In the genomic region with DNA sequence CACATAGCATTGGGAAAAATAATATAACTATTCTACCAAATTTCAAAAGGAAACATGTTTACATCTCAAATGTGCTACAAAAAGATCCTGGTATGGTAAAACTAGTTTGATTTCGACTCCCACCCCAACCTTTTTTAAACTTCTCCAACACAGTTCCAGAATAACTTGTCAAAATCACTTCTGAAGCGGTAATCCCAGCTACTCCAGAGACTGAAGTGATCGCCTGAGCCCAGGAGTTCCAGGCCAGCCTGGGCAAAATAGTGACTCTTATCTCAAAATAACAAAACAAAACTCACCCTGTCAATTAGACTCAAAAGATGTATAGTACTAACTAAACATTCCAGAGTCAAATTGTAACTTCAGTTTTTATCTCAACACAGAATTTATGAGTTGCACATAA, we compare ENCODE assay signal across 7 cellular contexts.
A peak's percentile ranks its signal among the peaks of the same experiment; 100 is the strongest.
DNase-seq lines count a peak whose midpoint lies in the region; ATAC-seq and TF ChIP-seq lines count a peak whose summit lies in the region.

No MANE protein-coding gene starts in this region.

- peak overlapping the region; percentile 97 for H3K27ac Mint-ChIP-seq in activated T-helper 17 cell treated with anti-CD3 and anti-CD28 coated beads, Interleukin-2, amount 50 U/mL, for 72 hours
- peak overlapping the region; percentile 93 for H3K27ac Mint-ChIP-seq in stimulated activated memory B cell treated with anti-CD40 and anti-IgM and Interleukin-4, amounts not matched to agents 10 μg/mL and 1 μg/mL and 100 μg/mL, for 72 hours

- no peak overlapping the region for H2BK5ac ChIP-seq in IMR-90 (ENCODE audit: low read depth, low read length, poor library complexity, severe bottlenecking)

- no peak overlapping the region for H2BK120ac ChIP-seq in IMR-90 (ENCODE audit: low read depth, low read length)

- no peaks in the 10 kb centered on the region for H3K36me3 Mint-ChIP-seq in activated T-helper 17 cell treated with anti-CD3 and anti-CD28 coated beads, Interleukin-2, amount 50 U/mL, for 72 hours (ENCODE audit: low read depth)
- no peaks in the 10 kb centered on the region for H3K36me3 Mint-ChIP-seq in stimulated activated memory B cell treated with anti-CD40 and anti-IgM and Interleukin-4, amounts not matched to agents 10 μg/mL and 1 μg/mL and 100 μg/mL, for 72 hours

- H3K18ac ChIP-seq in IMR-90 (ENCODE audit: low read depth, low read length), result no peak overlapping the region

- POLR2A ChIA-PET in IMR-90 (lab: Charles Lee; ENCODE audit: unreplicated experiment), result no interaction called here

- H3K4me1 ChIP-seq in IMR-90 (ENCODE audit: control insufficient read depth, insufficient read depth, low read length) (peaks cover 4% of the 10 kb centered on the region; the same call in 1 of the 2 replicates), right cardiac atrium (ENCODE audit: control insufficient read depth, insufficient read depth, low read length) (peaks cover 6% of the 10 kb centered on the region)

- H4K20me1 ChIP-seq in IMR-90 (ENCODE audit: insufficient read depth, low read length), result 0 out of 2 replicates have a peak, but pooled peaks cover 3% of the 10 kb centered on the region

- H4K8ac ChIP-seq in IMR-90 (ENCODE audit: low read depth in 2 of 2, low read length in 2 of 2), result peak overlapping the region; percentile 2 to 37; a peak in 1 of 4 replicates

- peak overlapping the region; percentile 69 for H3K4me2 ChIP-seq in IMR-90 (ENCODE audit: low read depth, low read length)

- no peaks in the 10 kb centered on the region for H3K27me3 Mint-ChIP-seq in activated T-helper 17 cell treated with anti-CD3 and anti-CD28 coated beads, Interleukin-2, amount 50 U/mL, for 72 hours
- H3K27me3 Mint-ChIP-seq in stimulated activated memory B cell treated with anti-CD40 and anti-IgM and Interleukin-4, amounts not matched to agents 10 μg/mL and 1 μg/mL and 100 μg/mL, for 72 hours, result no peaks in the 10 kb centered on the region

- dilution Hi-C loops in IMR-90 (cut with HindIII; ENCODE audit: low sequenced_read_pairs, unreplicated experiment), result no loop called here

- no peak overlapping the region for H3K14ac ChIP-seq in IMR-90 (replicated peaks; ENCODE audit: low read depth, low read length)

- peak overlapping the region; percentile 86 for H3K4me3 Mint-ChIP-seq in activated T-helper 17 cell treated with anti-CD3 and anti-CD28 coated beads, Interleukin-2, amount 50 U/mL, for 72 hours
- peak overlapping the region; percentile 79 for H3K4me3 Mint-ChIP-seq in stimulated activated memory B cell treated with anti-CD40 and anti-IgM and Interleukin-4, amounts not matched to agents 10 μg/mL and 1 μg/mL and 100 μg/mL, for 72 hours

- H3K4me1 Mint-ChIP-seq in activated T-helper 17 cell treated with anti-CD3 and anti-CD28 coated beads, Interleukin-2, amount 50 U/mL, for 72 hours, result peaks cover 19% of the 10 kb centered on the region
- peaks cover 37% of the 10 kb centered on the region for H3K4me1 Mint-ChIP-seq in stimulated activated memory B cell treated with anti-CD40 and anti-IgM and Interleukin-4, amounts not matched to agents 10 μg/mL and 1 μg/mL and 100 μg/mL, for 72 hours

- H3K4me3 ChIP-seq in IMR-90 (ENCODE audit: insufficient read depth, low read depth, low read length), result no peak overlapping the region
- peak overlapping the region; percentile 48 for H3K4me3 ChIP-seq in right cardiac atrium (ENCODE audit: low read length)

- H2AK9ac ChIP-seq in IMR-90 (replicated peaks; ENCODE audit: low read depth, low read length, poor library complexity), result no peak overlapping the region

- no peak for TF ChIP-seq POLR2A in IMR-90 (IDR thresholded peaks at IDR 0.05; ENCODE audit: low read depth, low read length)

- H3K79me1 ChIP-seq in IMR-90 (ENCODE audit: low read depth in 1 of 2, low read length in 2 of 2), result peaks cover 20 to 50% of the 10 kb centered on the region in 2 experiments

- ATAC-seq in IMR-90 (ENCODE audit: low read depth) (peak; percentile 55), right cardiac atrium (no peak), GM21737 (IDR thresholded peaks at IDR 0.05; ENCODE audit: unreplicated experiment) (no peak), GM21528 (IDR thresholded peaks at IDR 0.05; ENCODE audit: low FRiP score, unreplicated experiment) (no peak)
- no peak for ATAC-seq in activated T-helper 17 cell treated with anti-CD3 and anti-CD28 coated beads, Interleukin-2, amount 50 U/mL, for 72 hours (replicated peaks)
- no peak for ATAC-seq in stimulated activated memory B cell treated with anti-CD40 and anti-IgM and Interleukin-4, amounts not matched to agents 10 μg/mL and 1 μg/mL and 100 μg/mL, for 72 hours

- H3K23ac ChIP-seq in IMR-90 (ENCODE audit: low read depth, low read length), result peak overlapping the region; percentile 23; the same call in 1 of the 2 replicates

- H3K27me3 ChIP-seq in IMR-90 (ENCODE audit: control insufficient read depth, insufficient read depth, low read length) (no peaks in the 10 kb centered on the region), right cardiac atrium (ENCODE audit: control insufficient read depth, insufficient read depth) (no peaks in the 10 kb centered on the region)

- peak overlapping the region; percentile 15; the same call in 1 of the 2 replicates for H4K5ac ChIP-seq in IMR-90 (ENCODE audit: low read depth, low read length)

- no peaks in the 10 kb centered on the region for H3K36me3 ChIP-seq in IMR-90 (ENCODE audit: control insufficient read depth, insufficient read depth, low read length)

- no peak overlapping the region for H3K56ac ChIP-seq in IMR-90 (ENCODE audit: extremely low read depth, insufficient read depth, low read length)

- DNase-seq in IMR-90 (no peak), right cardiac atrium (no peak), inferior parietal cortex (ENCODE audit: extremely low spot score) (no peak)

- no peak for TF ChIP-seq CTCF in IMR-90 (conservative IDR thresholded peaks at IDR 0.05; ENCODE audit: low read depth, low read length)

- H3K4ac ChIP-seq in IMR-90 (ENCODE audit: low read depth, low read length), result no peak overlapping the region

- H3K27ac ChIP-seq in IMR-90 (ENCODE audit: insufficient read depth, low read length) (peak overlapping the region; percentile 31; the same call in 1 of the 2 replicates), right cardiac atrium (ENCODE audit: low read length) (peak overlapping the region; percentile 64)

- H4K91ac ChIP-seq in IMR-90 (ENCODE audit: insufficient read depth, low read depth, low read length), result no peak overlapping the region

- in situ Hi-C loops in IMR-90 (cut with MboI; ENCODE audit: low sequenced_read_pairs), result no loop called here

- H2AK5ac ChIP-seq in IMR-90 (ENCODE audit: low read depth, low read length), result no peak overlapping the region

- H3K9me1 ChIP-seq in IMR-90 (ENCODE audit: insufficient read depth, low read length), result 0 out of 2 replicates have a peak, but pooled peaks cover 5% of the 10 kb centered on the region

- TF ChIP-seq RAD21 in IMR-90 (IDR thresholded peaks at IDR 0.05; ENCODE audit: low read length), result no peak

- WGBS in IMR-90 (ENCODE audit: extremely low coverage in 2 of 2, insufficient read length in 1 of 2), 2 experiments, result 20% methylated on average over 1 of the region's 3 CpGs; no CpG with 5 or more reads in 1 of the 2 experiments
- WGBS in right cardiac atrium, result 26% methylated on average over 3 of the region's 3 CpGs

- H2BK15ac ChIP-seq in IMR-90 (ENCODE audit: low read depth, low read length), result no peak overlapping the region

- H3K9ac ChIP-seq in IMR-90 (ENCODE audit: low read depth, low read length), result 0 out of 2 replicates have a peak overlapping the region, but pooled peaks have one; percentile 32

- peak overlapping the region; percentile 7 for H2AFZ ChIP-seq in IMR-90 (replicated peaks; ENCODE audit: low read length, poor library complexity)

- no TSS peak for BruUV-seq in IMR-90 (replicated peaks; lab: Mats Ljungman, UMichigan)

- intact Hi-C loops in IMR-90 (cut with micrococcal nuclease), result no loop called here
- intact Hi-C loops in right cardiac atrium (cut with DNase I), result no loop called here

- no peaks in the 10 kb centered on the region for H3K9me3 Mint-ChIP-seq in activated T-helper 17 cell treated with anti-CD3 and anti-CD28 coated beads, Interleukin-2, amount 50 U/mL, for 72 hours
- no peaks in the 10 kb centered on the region for H3K9me3 Mint-ChIP-seq in stimulated activated memory B cell treated with anti-CD40 and anti-IgM and Interleukin-4, amounts not matched to agents 10 μg/mL and 1 μg/mL and 100 μg/mL, for 72 hours

- CTCF ChIA-PET in IMR-90 (lab: Yijun Ruan, JAX), result interaction anchor here (1.0 to 1.1 kb wide), 2 partner anchors 15 to 18 kb away, joined by 3 read pairs; no protein-coding TSS in a partner anchor

- H3K9me3 ChIP-seq in IMR-90 (ENCODE audit: control insufficient read depth, insufficient read depth, low read length), result no peaks in the 10 kb centered on the region
- no peaks in the 10 kb centered on the region for H3K9me3 ChIP-seq in right cardiac atrium (ENCODE audit: control insufficient read depth, low read length)

- no peak overlapping the region for H2BK20ac ChIP-seq in IMR-90 (ENCODE audit: low read depth, low read length)

TF ChIP-seq in IMR-90, 13 proteins besides CTCF, POLR2A, EP300 and RAD21:
- TF ChIP-seq, protein P1, sequence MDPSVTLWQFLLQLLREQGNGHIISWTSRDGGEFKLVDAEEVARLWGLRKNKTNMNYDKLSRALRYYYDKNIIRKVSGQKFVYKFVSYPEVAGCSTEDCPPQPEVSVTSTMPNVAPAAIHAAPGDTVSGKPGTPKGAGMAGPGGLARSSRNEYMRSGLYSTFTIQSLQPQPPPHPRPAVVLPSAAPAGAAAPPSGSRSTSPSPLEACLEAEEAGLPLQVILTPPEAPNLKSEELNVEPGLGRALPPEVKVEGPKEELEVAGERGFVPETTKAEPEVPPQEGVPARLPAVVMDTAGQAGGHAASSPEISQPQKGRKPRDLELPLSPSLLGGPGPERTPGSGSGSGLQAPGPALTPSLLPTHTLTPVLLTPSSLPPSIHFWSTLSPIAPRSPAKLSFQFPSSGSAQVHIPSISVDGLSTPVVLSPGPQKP (IDR thresholded peaks at IDR 0.05; ENCODE audit: borderline replicate concordance, low read depth, low read length), result no peak
- no peak for TF ChIP-seq RFX5 (IDR thresholded peaks at IDR 0.05; ENCODE audit: low read depth, low read length)
